Comparison of ENCODE assay signal across 8 cellular contexts in genomic region chr4:105896461-105896939, GRCh38. TPM values are rescaled to one million over a fixed set of nuclear protein-coding genes. Genes with fewer than 3 reads are reported as not detected.
DNase-seq lines count a peak whose midpoint lies in the region; ATAC-seq and TF ChIP-seq lines count a peak whose summit lies in the region.
"Had no signal": no experiment of that assay in that cellular context is flagged by ENCODE, and none has a peak within 500 bp of the region (broad histone marks: within the 10 kb centered on the region; RNA-seq: fewer than 3 reads in every experiment).

No MANE protein-coding gene starts in this region.

- H3K36me3 ChIP-seq in esophagus muscularis mucosa (no peaks in the 10 kb centered on the region), skeletal muscle satellite cell (ENCODE audit: insufficient read depth, low read length) (no peaks in the 10 kb centered on the region)

- no peak overlapping the region for H3K9ac ChIP-seq in skeletal muscle satellite cell (ENCODE audit: low read depth, low read length)

- H3K4me1 ChIP-seq in esophagus muscularis mucosa (peaks cover 4 to 52% (median 28%) of the 10 kb centered on the region in 4 donors), skeletal muscle satellite cell (ENCODE audit: control insufficient read depth, insufficient read depth, low read length) (peaks cover 15% of the 10 kb centered on the region)

- H3K9me3 ChIP-seq in esophagus muscularis mucosa = no peaks in the 10 kb centered on the region
- no peaks in the 10 kb centered on the region for H3K9me3 ChIP-seq in skeletal muscle satellite cell (replicated peaks; ENCODE audit: low read length)

- TF ChIP-seq EP300 in esophagus muscularis mucosa (IDR thresholded peaks at IDR 0.05) = no peak

- TF ChIP-seq CTCF in esophagus muscularis mucosa (IDR thresholded peaks at IDR 0.05) = no peak

- TF ChIP-seq POLR2A in esophagus muscularis mucosa (IDR thresholded peaks at IDR 0.05; ENCODE audit: low read depth) = no peak

- peak overlapping the region; percentile 67 to 85 (median 71) for H3K4me3 ChIP-seq in esophagus muscularis mucosa
- H3K4me3 ChIP-seq in skeletal muscle satellite cell (ENCODE audit: low read length) = peak overlapping the region; percentile 61

- DNase-seq in esophagus muscularis mucosa (ENCODE audit: extremely low spot score) (no peak), NCI-H2081 (lab: John Stamatoyannopoulos, UW) (no peak), LoVo (ENCODE audit: low spot score) (no peak)

- ATAC-seq in GM19372 (IDR thresholded peaks at IDR 0.05; ENCODE audit: low read depth, unreplicated experiment) = peak; percentile 5
- ATAC-seq in HG03280 (IDR thresholded peaks at IDR 0.05; ENCODE audit: unreplicated experiment) = peak; percentile 1
- no peak for ATAC-seq in GM19467 (IDR thresholded peaks at IDR 0.05; ENCODE audit: unreplicated experiment)

- intact Hi-C loops in esophagus muscularis mucosa (cut with DNase I) = no loop called here

- 4% methylated on average over 22 of the region's 22 CpGs for WGBS in esophagus muscularis mucosa

- peak overlapping the region; percentile 68 to 88 (median 78) for H3K27ac ChIP-seq in esophagus muscularis mucosa (replicated peaks in 1 of 4)

- H3K27me3 ChIP-seq in esophagus muscularis mucosa (peaks cover 0 to 17% (median 3%) of the 10 kb centered on the region in 4 donors), skeletal muscle satellite cell (ENCODE audit: control insufficient read depth, insufficient read depth, low read length) (peaks cover 96% of the 10 kb centered on the region)

- peak overlapping the region; percentile 83 for H3K4me2 ChIP-seq in skeletal muscle satellite cell (ENCODE audit: low read length)

RNA-seq across cellular contexts. Expression of gene NPNT, which starts 1.2 kb away (rescaled TPM):
- total RNA-seq in esophagus muscularis mucosa = 10 to 100 TPM; 43.2 to 87.0 (median 59.4) TPM
- total RNA-seq in skeletal muscle satellite cell (2012; rRNA removed) = 0.25 and 6.1 TPM in 2 replicates
- total RNA-seq: RPMI7951 had no signal
